In the genomic region with DNA sequence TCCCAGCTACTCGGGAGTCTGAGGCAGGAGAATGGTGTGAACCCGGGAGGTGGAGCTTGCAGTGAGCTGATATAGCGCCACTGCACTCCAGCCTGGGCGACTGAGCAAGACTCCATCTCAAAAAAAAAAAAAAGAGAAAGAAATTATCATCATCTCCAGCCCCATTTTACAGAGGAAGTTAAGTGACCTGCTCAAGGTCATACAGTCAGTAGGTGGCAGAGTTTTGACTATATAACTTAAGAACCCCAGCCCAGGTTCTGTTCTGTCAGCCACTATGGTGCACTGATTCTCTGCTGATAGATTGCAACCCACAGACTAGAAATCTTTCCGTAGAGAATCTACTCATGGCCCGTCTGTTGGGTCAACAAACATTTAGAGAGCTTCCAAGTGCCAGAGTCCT, we compare ENCODE assay signal across 25 cellular contexts. TPM values are rescaled to one million over a fixed set of nuclear protein-coding genes. Genes with fewer than 3 reads are reported as not detected.
"Had no signal": no experiment of that assay in that cellular context is flagged by ENCODE, and none has a peak within 500 bp of the region (broad histone marks: within the 10 kb centered on the region; RNA-seq: fewer than 3 reads in every experiment).

No MANE protein-coding gene starts in this region.

- H3K4me1 Mint-ChIP-seq: activated CD4-positive, alpha-beta T cell treated with anti-CD3 and anti-CD28 coated beads, Interleukin-2, amount 10 ng/mL, durations not matched to agents 7 days and 5 days; central memory CD8-positive, alpha-beta T cell had no signal

- H3K4me3 ChIP-seq: SJCRH30 had no signal

- H3K4me2 ChIP-seq: SK-N-SH had no signal

- ATAC-seq: activated naive CD4-positive, alpha-beta T cell treated with anti-CD3 and anti-CD28 coated beads, Interleukin-2, amount 50 U/mL, for 72 hours; activated T-cell treated with anti-CD3 and anti-CD28 coated beads, Interleukin-2, amount 50 U/mL, for 4 hours had no signal

- H3K36me3 ChIP-seq: SJCRH30 had no signal

- H3K9me3 Mint-ChIP-seq: activated CD4-positive, alpha-beta memory T cell treated with anti-CD3 and anti-CD28 coated beads for 36 hours; activated CD4-positive, alpha-beta T cell treated with anti-CD3 and anti-CD28 coated beads, Interleukin-2, amount 10 ng/mL, durations not matched to agents 7 days and 5 days; activated naive CD4-positive, alpha-beta T cell treated with anti-CD3 and anti-CD28 coated beads, Interleukin-2, amount 50 U/mL, for 72 hours; activated T-cell treated with anti-CD3 and anti-CD28 coated beads, Interleukin-2, amount 50 U/mL, for 4 hours; central memory CD8-positive, alpha-beta T cell had no signal

- FAIRE-seq: astrocyte had no signal

- H3K9ac ChIP-seq: SK-N-SH had no signal

- DNase-seq: activated CD4-positive, alpha-beta memory T cell treated with anti-CD3 and anti-CD28 coated beads for 36 hours; activated CD4-positive, alpha-beta T cell treated with anti-CD3 and anti-CD28 coated beads, Interleukin-2, amount 10 ng/mL, durations not matched to agents 7 days and 5 days; activated CD4-positive, CD25-positive, alpha-beta regulatory T cell; activated CD8-positive, alpha-beta memory T cell treated with anti-CD3 and anti-CD28 coated beads for 24 hours; activated effector memory CD4-positive, alpha-beta T cell treated with anti-CD3 and anti-CD28 coated beads, Interleukin-2, amount 50 U/mL, for 16 hours; activated naive CD4-positive, alpha-beta T cell treated with Interleukin-2 at 50 U/mL for 16 hours; activated T-cell treated with anti-CD3 and anti-CD28 coated beads, Interleukin-2, amount 50 U/mL, for 4 hours; amygdala; NCI-H1105 treated with DMSO at 0.1 percent for 48 hours; NCI-H1436 treated with DMSO at 0.1 percent for 48 hours; NCI-H187; NCI-H2081; NCI-H446; NCI-H524; RPMI8226; SJCRH30; SK-N-SH; T-helper 1 cell had no signal

- H3K9me3 ChIP-seq: SJCRH30, SK-N-SH had no signal

- H3K4me1 ChIP-seq: SJCRH30 had no signal

- H3K27ac ChIP-seq: SJCRH30, VCaP had no signal

- H3K4me3 Mint-ChIP-seq: activated CD4-positive, alpha-beta memory T cell treated with anti-CD3 and anti-CD28 coated beads for 36 hours; activated CD4-positive, alpha-beta T cell treated with anti-CD3 and anti-CD28 coated beads, Interleukin-2, amount 10 ng/mL, durations not matched to agents 7 days and 5 days; activated T-cell treated with anti-CD3 and anti-CD28 coated beads, Interleukin-2, amount 50 U/mL, for 4 hours; brain; central memory CD8-positive, alpha-beta T cell had no signal

- H3K27me3 ChIP-seq: SJCRH30 had no signal

- H3K36me3 Mint-ChIP-seq: activated CD4-positive, alpha-beta memory T cell treated with anti-CD3 and anti-CD28 coated beads for 36 hours; activated naive CD4-positive, alpha-beta T cell treated with anti-CD3 and anti-CD28 coated beads, Interleukin-2, amount 50 U/mL, for 72 hours; brain had no signal

- H3K27ac Mint-ChIP-seq: activated CD4-positive, alpha-beta memory T cell treated with anti-CD3 and anti-CD28 coated beads for 36 hours; activated CD4-positive, alpha-beta T cell treated with anti-CD3 and anti-CD28 coated beads, Interleukin-2, amount 10 ng/mL, durations not matched to agents 7 days and 5 days; activated naive CD4-positive, alpha-beta T cell treated with anti-CD3 and anti-CD28 coated beads, Interleukin-2, amount 50 U/mL, for 72 hours had no signal

RNA-seq across cellular contexts. Expression of a gene that starts 55.9 kb away (rescaled TPM):
- total RNA-seq: activated CD4-positive, alpha-beta memory T cell treated with anti-CD3 and anti-CD28 coated beads for 36 hours; activated CD4-positive, alpha-beta T cell treated with anti-CD3 and anti-CD28 coated beads, Interleukin-2, amount 10 ng/mL, durations not matched to agents 7 days and 5 days; activated naive CD4-positive, alpha-beta T cell treated with anti-CD3 and anti-CD28 coated beads, Interleukin-2, amount 50 U/mL, for 72 hours; Right ventricle myocardium inferior; T-helper 2 cell treated with Interferon-gamma antibody and Interleukin-4, amounts not matched to agents 100 ng/mL and 5 ng/mL, for 36 hours had no signal
- polyA plus RNA-seq: SK-N-SH had no signal
